In the genomic region with DNA sequence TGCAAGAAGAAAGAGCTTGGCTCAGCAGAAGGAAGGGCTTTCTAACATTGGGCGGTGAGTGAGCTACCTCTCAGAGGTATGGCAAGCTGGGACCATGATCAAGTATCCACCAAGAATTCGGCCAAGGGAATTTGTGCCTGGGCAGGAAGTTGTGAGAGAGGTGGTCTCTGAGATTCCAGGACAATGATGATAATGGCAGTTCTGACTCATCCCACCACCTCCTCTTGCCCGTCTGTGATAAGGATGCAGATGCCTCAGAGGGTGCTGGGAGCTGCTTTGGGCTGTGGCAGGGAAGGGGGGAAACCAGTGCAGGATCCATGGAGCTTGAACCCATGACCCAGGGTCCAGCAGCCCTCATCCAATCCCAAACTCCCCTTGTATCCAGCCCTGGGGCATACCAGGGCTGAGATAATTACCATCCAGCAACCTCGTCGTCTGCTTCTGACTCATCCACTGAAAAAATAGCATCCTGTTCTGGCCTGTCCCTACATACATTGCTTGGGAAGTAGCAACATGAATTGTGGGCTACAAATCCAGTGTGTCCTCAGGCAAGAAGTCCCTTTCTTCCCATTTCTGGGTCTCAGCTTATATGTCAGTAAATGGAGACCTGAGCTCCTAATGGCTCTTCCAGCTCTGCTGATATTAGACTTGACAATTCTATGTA, we compare ENCODE assay signal across 15 cellular contexts. TPM values are rescaled to one million over a fixed set of nuclear protein-coding genes. Genes with fewer than 3 reads are reported as not detected.
DNase-seq lines count a peak whose midpoint lies in the region; ATAC-seq, FAIRE-seq and TF ChIP-seq lines count a peak whose summit lies in the region.
"Had no signal": no experiment of that assay in that cellular context is flagged by ENCODE, and none has a peak within 500 bp of the region (broad histone marks: within the 10 kb centered on the region; RNA-seq: fewer than 3 reads in every experiment).

No MANE protein-coding gene starts in this region.

- no peak for TF ChIP-seq RAD21 in GM12878 (IDR thresholded peaks at IDR 0.05; ENCODE audit: insufficient read depth, low read depth, low read length)

- in situ Hi-C loops in GM12878 (cut with MboI) = no loop called here

- TF ChIP-seq CTCF in MM.1S (IDR thresholded peaks at IDR 0.05; ENCODE audit: low read length) = no peak
- TF ChIP-seq CTCF in GM12878 (IDR thresholded peaks at IDR 0.05 in 2 of 3, conservative IDR thresholded peaks at IDR 0.05 in 1 of 3; ENCODE audit: control insufficient read depth in 2 of 3, extremely low read depth in 1 of 3, insufficient read depth in 1 of 3, low read depth in 3 of 3, low read length in 3 of 3) = no peak
- no peak for TF ChIP-seq CTCF in osteoblast (IDR thresholded peaks at IDR 0.05; ENCODE audit: extremely low read depth, low read depth, low read length)

- H3K9ac ChIP-seq in MM.1S (ENCODE audit: low read length) (peak overlapping the region; percentile 23; the same call in 1 of the 2 replicates), GM12878 (ENCODE audit: control insufficient read depth, insufficient read depth, low read length) (no peak overlapping the region)

- SMC1A ChIA-PET in GM12878 (lab: Charles Lee; ENCODE audit: uncharacterized antibody, unreplicated experiment) = interaction anchor here (0.8 to 1.1 kb wide), 5 partner anchors 14 to 213 kb away, joined by 3 to 4 read pairs (median 3); no protein-coding TSS in a partner anchor

- DNase-seq in activated CD4-positive, alpha-beta memory T cell treated with anti-CD3 and anti-CD28 coated beads, Interleukin-2, amount 10 ng/mL, durations not matched to agents 7 days and 5 days = no peak
- DNase-seq in activated CD4-positive, alpha-beta memory T cell treated with anti-CD3 and anti-CD28 coated beads for 36 hours = no peak
- no peak for DNase-seq in MM.1S
- DNase-seq in GM12878 (ENCODE audit: low read depth, low spot score) = no peak
- DNase-seq in osteoblast (ENCODE audit: insufficient read length, low spot score, missing footprints) = peak; percentile 79
- no peak for DNase-seq in activated effector memory CD4-positive, alpha-beta T cell treated with anti-CD3 and anti-CD28 coated beads, Interleukin-2, amount 50 U/mL, for 16 hours
- DNase-seq in erythroblast (lab: John Stamatoyannopoulos, UW) = no peak
- DNase-seq: head of caudate nucleus had no signal

- BruUV-seq in GM12878 (replicated peaks; lab: Mats Ljungman, UMichigan) = no TSS peak

- H3K4me3 ChIP-seq in MM.1S (ENCODE audit: low read length) = peak overlapping the region; percentile 19; the same call in 1 of the 2 replicates
- H3K4me3 ChIP-seq in GM12878 = no peak overlapping the region
- H3K4me3 ChIP-seq in osteoblast (ENCODE audit: insufficient read depth, low read length) = no peak overlapping the region

- no peaks in the 10 kb centered on the region for H3K36me3 Mint-ChIP-seq in activated CD4-positive, alpha-beta memory T cell treated with anti-CD3 and anti-CD28 coated beads, Interleukin-2, amount 10 ng/mL, durations not matched to agents 7 days and 5 days (ENCODE audit: low read depth)
- H3K36me3 Mint-ChIP-seq in activated CD4-positive, alpha-beta memory T cell treated with anti-CD3 and anti-CD28 coated beads for 36 hours = no peaks in the 10 kb centered on the region
- H3K36me3 Mint-ChIP-seq: memory B cell, T-cell had no signal

- RAD21 ChIA-PET in GM12878 (lab: Charles Lee; ENCODE audit: unreplicated experiment) = interaction anchor here (1.2 to 1.5 kb wide), 3 partner anchors 69 to 179 kb away, joined by 3 to 8 read pairs (median 4); no protein-coding TSS in a partner anchor

- H4K20me1 ChIP-seq in MM.1S (ENCODE audit: insufficient read depth, low read length) (no peaks in the 10 kb centered on the region), GM12878 (ENCODE audit: control insufficient read depth, insufficient read depth) (no peaks in the 10 kb centered on the region), osteoblast (ENCODE audit: insufficient read depth, low read length) (no peaks in the 10 kb centered on the region)

- TF ChIP-seq EP300 in GM12878 (IDR thresholded peaks at IDR 0.05; ENCODE audit: borderline replicate concordance in 1 of 2, control insufficient read depth in 1 of 2, low read depth in 2 of 2, low read length in 2 of 2) = no peak

- H3K27ac Mint-ChIP-seq in activated CD4-positive, alpha-beta memory T cell treated with anti-CD3 and anti-CD28 coated beads, Interleukin-2, amount 10 ng/mL, durations not matched to agents 7 days and 5 days = no peak overlapping the region
- no peak overlapping the region for H3K27ac Mint-ChIP-seq in activated CD4-positive, alpha-beta memory T cell treated with anti-CD3 and anti-CD28 coated beads for 36 hours
- H3K27ac Mint-ChIP-seq: memory B cell, T-cell had no signal

- no peak for TF ChIP-seq POLR2A in GM12878 (IDR thresholded peaks at IDR 0.05; ENCODE audit: low read depth, low read length)
- TF ChIP-seq POLR2A in erythroblast (IDR thresholded peaks at IDR 0.05; ENCODE audit: low read length) = no peak

- FAIRE-seq in GM12878 (lab: Jason Lieb, UNC) = no peak
- FAIRE-seq: colon had no signal

- peak overlapping the region; percentile 48 for H3K4me3 Mint-ChIP-seq in activated CD4-positive, alpha-beta memory T cell treated with anti-CD3 and anti-CD28 coated beads, Interleukin-2, amount 10 ng/mL, durations not matched to agents 7 days and 5 days
- H3K4me3 Mint-ChIP-seq in activated CD4-positive, alpha-beta memory T cell treated with anti-CD3 and anti-CD28 coated beads for 36 hours = no peak overlapping the region
- H3K4me3 Mint-ChIP-seq: activated T-cell treated with anti-CD3 and anti-CD28 coated beads, Interleukin-2, amount 50 U/mL, for 4 hours; memory B cell; T-cell had no signal

- H3K4me1 Mint-ChIP-seq in activated CD4-positive, alpha-beta memory T cell treated with anti-CD3 and anti-CD28 coated beads, Interleukin-2, amount 10 ng/mL, durations not matched to agents 7 days and 5 days = peaks cover 8% of the 10 kb centered on the region
- H3K4me1 Mint-ChIP-seq in activated CD4-positive, alpha-beta memory T cell treated with anti-CD3 and anti-CD28 coated beads for 36 hours (ENCODE audit: low read depth) = peaks cover 10% of the 10 kb centered on the region

- H3K9me3 ChIP-seq in MM.1S (replicated peaks; ENCODE audit: insufficient read depth, low read length) (no peaks in the 10 kb centered on the region), GM12878 (replicated peaks; ENCODE audit: control insufficient read depth, insufficient read depth, low read length) (peaks cover 7% of the 10 kb centered on the region; the same call in 2 of the 3 replicates), osteoblast (ENCODE audit: low read depth, low read length) (no peaks in the 10 kb centered on the region)

- ATAC-seq in GM12878 (no peak), GM21717 (IDR thresholded peaks at IDR 0.05; ENCODE audit: unreplicated experiment) (no peak)
- ATAC-seq: T-cell had no signal

- no peaks in the 10 kb centered on the region for H3K9me2 ChIP-seq in MM.1S (replicated peaks; ENCODE audit: insufficient read depth, low read length)

- H3K36me3 ChIP-seq in MM.1S (replicated peaks; ENCODE audit: insufficient read depth, low read length) (no peaks in the 10 kb centered on the region), GM12878 (ENCODE audit: control insufficient read depth in 2 of 2, insufficient read depth in 2 of 2, low read length in 1 of 2) (no peaks in the 10 kb centered on the region), osteoblast (ENCODE audit: insufficient read depth, low read length) (no peaks in the 10 kb centered on the region)

- H3K27ac ChIP-seq in MM.1S (ENCODE audit: low read length) (peak overlapping the region; percentile 65), GM12878 (ENCODE audit: control insufficient read depth, insufficient read depth) (no peak overlapping the region), osteoblast (ENCODE audit: low read depth, low read length) (peak overlapping the region; percentile 40)

- 37% methylated on average over 5 of the region's 5 CpGs for WGBS in GM12878 (ENCODE audit: insufficient coverage, insufficient replicate concordance, low lambda C conversion rate, missing lambda C conversion rate)

- H3K4me1 ChIP-seq in MM.1S (ENCODE audit: low read length) (peaks cover 6% of the 10 kb centered on the region), GM12878 (ENCODE audit: control insufficient read depth, insufficient read depth, low read length) (peaks cover 14% of the 10 kb centered on the region), osteoblast (ENCODE audit: insufficient read depth, low read length) (peaks cover 11% of the 10 kb centered on the region)

- peak overlapping the region; percentile 62 for H3K4me2 ChIP-seq in MM.1S (ENCODE audit: low read depth, low read length)
- H3K4me2 ChIP-seq in GM12878 (ENCODE audit: control insufficient read depth, insufficient read depth) = 0 out of 2 replicates have a peak overlapping the region, but pooled peaks have one; percentile 7
- H3K4me2 ChIP-seq in osteoblast (ENCODE audit: insufficient read depth, low read length) = peak overlapping the region; percentile 31

- H3K9me3 Mint-ChIP-seq in activated CD4-positive, alpha-beta memory T cell treated with anti-CD3 and anti-CD28 coated beads, Interleukin-2, amount 10 ng/mL, durations not matched to agents 7 days and 5 days = peaks cover 2% of the 10 kb centered on the region
- peaks cover 6% of the 10 kb centered on the region for H3K9me3 Mint-ChIP-seq in activated CD4-positive, alpha-beta memory T cell treated with anti-CD3 and anti-CD28 coated beads for 36 hours

- H3K27me3 Mint-ChIP-seq in activated CD4-positive, alpha-beta memory T cell treated with anti-CD3 and anti-CD28 coated beads, Interleukin-2, amount 10 ng/mL, durations not matched to agents 7 days and 5 days = peaks cover 4% of the 10 kb centered on the region
- peaks cover 3% of the 10 kb centered on the region for H3K27me3 Mint-ChIP-seq in activated CD4-positive, alpha-beta memory T cell treated with anti-CD3 and anti-CD28 coated beads for 36 hours

- 0 out of 2 replicates have a peak, but pooled peaks cover 3% of the 10 kb centered on the region for H3F3A ChIP-seq in MM.1S (ENCODE audit: insufficient read depth, low read length)

- H3K27me3 ChIP-seq in MM.1S (replicated peaks; ENCODE audit: insufficient read depth, low read length) (no peaks in the 10 kb centered on the region), GM12878 (replicated peaks in 1 of 2; ENCODE audit: control insufficient read depth in 2 of 2, insufficient read depth in 2 of 2, low read length in 1 of 2) (no peaks in the 10 kb centered on the region; a peak in 1 of 4 replicates), osteoblast (ENCODE audit: insufficient read depth, low read length) (no peaks in the 10 kb centered on the region)

- H2AFZ ChIP-seq in MM.1S (ENCODE audit: low read length) (peak overlapping the region; percentile 38), GM12878 (ENCODE audit: control insufficient read depth, low read depth, low read length) (no peak overlapping the region; the same call in 1 of the 2 replicates), osteoblast (ENCODE audit: low read length) (no peak overlapping the region)

- H3K79me2 ChIP-seq in MM.1S (ENCODE audit: low read length) = no peaks in the 10 kb centered on the region
- H3K79me2 ChIP-seq in GM12878 (ENCODE audit: control insufficient read depth, insufficient read depth, low read length) = no peaks in the 10 kb centered on the region
- no peaks in the 10 kb centered on the region for H3K79me2 ChIP-seq in osteoblast (ENCODE audit: insufficient read depth, low read length)

- CTCF ChIA-PET in activated CD4-positive, alpha-beta memory T cell treated with anti-CD3 and anti-CD28 coated beads, Interleukin-2, amount 10 ng/mL, durations not matched to agents 7 days and 5 days (lab: Charles Lee) = interaction anchor here (0.7 to 4.2 kb wide), 23 partner anchors 9 to 287 kb away, joined by 3 to 41 read pairs (median 5); partner anchors contain the start of genes NOP56 and SNRPB
- CTCF ChIA-PET in activated CD4-positive, alpha-beta memory T cell treated with anti-CD3 and anti-CD28 coated beads for 36 hours (lab: Charles Lee) = interaction anchor here (0.6 to 4.1 kb wide), 20 partner anchors 8 to 609 kb away, joined by 3 to 46 read pairs (median 4); partner anchors contain the start of gene SNRPB
- CTCF ChIA-PET in GM12878 (lab: Yijun Ruan, JAX) = interaction anchor here (0.7 to 2.2 kb wide), 13 partner anchors 9 to 235 kb away, joined by 3 to 20 read pairs (median 3); partner anchors contain the start of gene SNRPB

- POLR2A ChIA-PET in activated CD4-positive, alpha-beta memory T cell treated with anti-CD3 and anti-CD28 coated beads, Interleukin-2, amount 10 ng/mL, durations not matched to agents 7 days and 5 days (lab: Charles Lee) = interaction anchor here (1.3 to 2.1 kb wide), 3 partner anchors 66 to 266 kb away, joined by 3 to 9 read pairs (median 4); partner anchors contain the start of genes NOP56 and SNRPB
- POLR2A ChIA-PET in activated CD4-positive, alpha-beta memory T cell treated with anti-CD3 and anti-CD28 coated beads for 36 hours (lab: Charles Lee) = interaction anchor here (0.9 to 1.5 kb wide), 2 partner anchors 83 to 84 kb away, joined by 3 read pairs; no protein-coding TSS in a partner anchor
- POLR2A ChIA-PET in GM12878 (lab: Charles Lee) = no interaction called here

- intact Hi-C loops in activated CD4-positive, alpha-beta memory T cell treated with anti-CD3 and anti-CD28 coated beads for 36 hours (cut with micrococcal nuclease) = loop anchor here (2.0 kb wide), 1 partner anchor 68 kb away; no protein-coding TSS in a partner anchor
- intact Hi-C loops in GM12878 (cut with micrococcal nuclease; ENCODE audit: unreplicated experiment) = no loop called here

RNA-seq across cellular contexts. Expression of gene TGM6, which starts 5.9 kb away (rescaled TPM):
- not detected for total RNA-seq in activated CD4-positive, alpha-beta memory T cell treated with anti-CD3 and anti-CD28 coated beads, Interleukin-2, amount 10 ng/mL, durations not matched to agents 7 days and 5 days
- not detected for total RNA-seq in activated CD4-positive, alpha-beta memory T cell treated with anti-CD3 and anti-CD28 coated beads for 36 hours
- total RNA-seq in GM12878 (2013; cell fraction: nucleolus; rRNA removed) = not detected in 2 replicates
- total RNA-seq in GM12878 (2014; rRNA removed) = not detected in 2 replicates
- not detected in 2 replicates for total RNA-seq in GM12878 (2014; rRNA removed; fragmentation: Illumina TruSeq; extraction: Trizol)
- total RNA-seq in GM12878 (2021) = not detected in 2 replicates
- not detected for polyA plus RNA-seq in GM12878 (2011; ENCODE audit: low read depth)
- not detected in 2 replicates for polyA plus RNA-seq in GM12878 (2011; rRNA removed)
- polyA plus RNA-seq in GM12878 (2011; cell fraction: cytosol; rRNA removed) = not detected in 2 replicates
- not detected in 2 replicates for polyA plus RNA-seq in GM12878 (2011; cell fraction: nucleus; rRNA removed)
- not detected in 2 replicates for polyA plus RNA-seq in GM12878 (2012)
- not detected in 2 replicates for polyA plus RNA-seq in GM12878 (2014; fragmentation: Illumina TruSeq; extraction: Trizol)
- polyA plus RNA-seq in GM12878 (2014; fragmentation: Nextera tagmentation; extraction: Ambion mirVana) = not detected
- polyA plus RNA-seq in GM12878 (2014; rRNA removed) = not detected in 2 replicates
- polyA plus RNA-seq in GM12878 (2016; fragmentation: Nextera tagmentation; extraction: Ambion mirVana) = not detected
- not detected in 2 replicates for polyA minus RNA-seq in GM12878 (2011; rRNA and poly(A)+ RNA removed)
- polyA minus RNA-seq in GM12878 (2011; cell fraction: cytosol; rRNA and poly(A)+ RNA removed) = not detected in 2 replicates
- polyA minus RNA-seq in GM12878 (2011; cell fraction: nucleus; rRNA and poly(A)+ RNA removed) = not detected in 2 replicates
- total RNA-seq in osteoblast = not detected in 2 replicates
- total RNA-seq: activated T-cell treated with anti-CD3 and anti-CD28 coated beads, Interleukin-2, amount 50 U/mL, for 4 hours; NCI-H460; T-cell; urinary bladder had no signal
- polyA plus RNA-seq: urinary bladder had no signal

Comparison
In these comparisons a context has a peak if more than half of its experiments do, and no peak if none do; other contexts are left out.
1. H3K4me2 ChIP-seq: peak in every context shown above with its lines; median percentile 62 in MM.1S; 31 in osteoblast; 7 in GM12878.